In the genomic region with DNA sequence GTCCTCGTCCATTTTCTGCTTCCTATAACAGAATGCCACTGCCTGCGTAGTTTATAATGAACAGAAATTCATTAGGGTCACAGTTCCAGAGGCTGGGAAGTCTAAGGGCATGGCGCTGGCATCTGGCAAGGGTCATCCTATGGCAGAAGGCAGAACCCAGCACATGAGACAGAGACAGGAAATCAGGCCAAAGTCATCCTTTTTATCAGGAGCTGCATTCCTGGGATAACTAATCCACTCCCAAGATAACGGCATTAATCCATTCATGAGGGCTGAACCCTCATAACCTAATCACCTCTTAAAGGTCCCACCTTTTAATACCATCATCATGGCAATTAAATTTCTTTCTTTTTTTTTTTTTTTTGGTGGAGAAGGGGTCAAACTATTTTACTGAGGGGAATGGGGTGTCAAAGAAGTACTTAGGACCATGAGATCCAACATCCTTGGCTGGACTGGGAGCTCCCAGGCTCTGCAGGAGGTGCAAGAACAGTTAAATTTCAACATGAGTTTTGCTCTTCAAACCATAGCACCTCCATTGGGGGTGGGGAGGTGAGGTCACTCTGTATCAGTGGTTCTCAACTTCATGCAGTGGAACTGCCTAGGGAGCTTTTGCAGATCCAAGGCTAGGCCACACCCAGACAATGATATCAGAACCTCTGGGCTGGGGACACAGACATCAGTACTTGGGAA, we compare ENCODE assay signal across 18 cellular contexts. TPM values are rescaled to one million over a fixed set of nuclear protein-coding genes. Genes with fewer than 3 reads are reported as not detected.
A peak's percentile ranks its signal among the peaks of the same experiment; 100 is the strongest.
DNase-seq lines count a peak whose midpoint lies in the region; ATAC-seq and TF ChIP-seq lines count a peak whose summit lies in the region.
"Had no signal": no experiment of that assay in that cellular context is flagged by ENCODE, and none has a peak within 500 bp of the region (broad histone marks: within the 10 kb centered on the region; RNA-seq: fewer than 3 reads in every experiment).

No MANE protein-coding gene starts in this region.

- H3K4me3 ChIP-seq in esophagus squamous epithelium: no peak overlapping the region
- H3K4me3 ChIP-seq: PC-9 had no signal

- H3K9me3 ChIP-seq in esophagus squamous epithelium: no peaks in the 10 kb centered on the region

- H3K4me1 ChIP-seq in esophagus squamous epithelium: peaks cover 42 to 71% (median 47%) of the 10 kb centered on the region in 3 donors

- no peak for ATAC-seq in GM19351 (IDR thresholded peaks at IDR 0.05; ENCODE audit: unreplicated experiment)
- ATAC-seq: activated T-cell treated with anti-CD3 and anti-CD28 coated beads, Interleukin-2, amount 50 U/mL, for 72 hours; SK-N-SH treated with all-trans-retinoic acid at 6 μM for 48 hours had no signal

- H3K36me3 ChIP-seq in esophagus squamous epithelium: peaks cover 31 to 39% (median 32%) of the 10 kb centered on the region in 3 donors

- DNase-seq in GM20000 (ENCODE audit: low spot score) (peak; percentile 23), OCI-M1 (lab: John Stamatoyannopoulos, UW) (peak; percentile 40), esophagus squamous epithelium (lab: John Stamatoyannopoulos, UW) (no peak), GF-D8 (lab: John Stamatoyannopoulos, UW) (no peak), globus pallidus (ENCODE audit: low spot score) (no peak)
- DNase-seq: activated CD4-positive, alpha-beta T cell treated with anti-CD3 and anti-CD28 coated beads, Interleukin-2, amount 50 U/mL, for 1 hour; activated T-cell treated with anti-CD3 and anti-CD28 coated beads, Interleukin-2, amount 50 U/mL, for 72 hours; central memory CD4-positive, alpha-beta T cell; GDM1; H9; NCI-H187; NCI-H510A had no signal

- TF ChIP-seq POLR2A in esophagus squamous epithelium (IDR thresholded peaks at IDR 0.05): no peak

- 76 to 81% methylated on average over 4 of the region's 4 CpGs for WGBS in esophagus squamous epithelium, 2 donors

- H3K27me3 ChIP-seq in esophagus squamous epithelium: no peaks in the 10 kb centered on the region

- no peak for TF ChIP-seq CTCF in GM20000 (IDR thresholded peaks at IDR 0.05; ENCODE audit: extremely low read depth, missing control alignments)
- no peak for TF ChIP-seq CTCF in esophagus squamous epithelium (IDR thresholded peaks at IDR 0.05)

- peak overlapping the region; percentile 59 to 96 (median 91) for H3K27ac ChIP-seq in esophagus squamous epithelium
- H3K27ac ChIP-seq: PC-9 had no signal

- intact Hi-C loops in esophagus squamous epithelium (cut with DNase I): no loop called here

RNA-seq across cellular contexts. Expression of gene TMEM109, which starts 4.4 kb away (rescaled TPM):
- total RNA-seq in esophagus squamous epithelium: 100 to 1,000 TPM in 1 of 4 donors, 10 to 100 TPM in 3; 66.7 to 115 (median 89.0) TPM

RNA-seq across cellular contexts. Expression of gene TMEM132A, which starts 5.9 kb away (rescaled TPM):
- total RNA-seq in esophagus squamous epithelium: 10 to 100 TPM; 11.8 to 52.7 (median 17.8) TPM

RNA-seq across cellular contexts. Expression of gene PRPF19, which starts 12.0 kb away (rescaled TPM):
- 10 to 100 TPM; 65.0 to 90.2 (median 84.1) TPM for total RNA-seq in esophagus squamous epithelium

RNA-seq across cellular contexts. Expression of gene SLC15A3, which starts 33.6 kb away (rescaled TPM):
- 10 to 100 TPM in 2 of 4 donors, 1 to 10 TPM in 2; 4.0 to 11.5 (median 7.9) TPM for total RNA-seq in esophagus squamous epithelium

RNA-seq across cellular contexts. Expression of gene ZP1, which starts 51.1 kb away (rescaled TPM):
- not detected for total RNA-seq in esophagus squamous epithelium
- total RNA-seq: activated T-cell treated with anti-CD3 and anti-CD28 coated beads, Interleukin-2, amount 50 U/mL, for 72 hours; frontal cortex; H9; HT-29; lung microvascular endothelial cell; PC-9 had no signal

Comparison
In these comparisons a context has a peak if more than half of its experiments do, and no peak if none do; other contexts are left out.
1. DNase-seq: peak in GM20000 (single experiment) and OCI-M1 (single experiment); none in esophagus squamous epithelium (single experiment), GF-D8 (single experiment) and globus pallidus (single experiment).